In genomic region chr4:75308049-75308448, GRCh38 we compare ENCODE assay signal across 10 cellular contexts.
"Had no signal": no experiment of that assay in that cellular context is flagged by ENCODE, and none has a peak within 500 bp of the region (broad histone marks: within the 10 kb centered on the region; RNA-seq: fewer than 3 reads in every experiment).

No MANE protein-coding gene starts in this region.

- H3K9me3 ChIP-seq: HAP-1 had no signal

- H3K9ac ChIP-seq: GM23248 had no signal

- FAIRE-seq: HTR-8/SVneo, K562 had no signal

- H2AFZ ChIP-seq: GM23248 had no signal

- ATAC-seq: HCT116, K562 had no signal

- H3K36me3 ChIP-seq: HAP-1 had no signal

- DNase-seq: GM23248, GOT3, H7, HFFc6, IMR-90, KG1 had no signal

- H3K27ac Mint-ChIP-seq: HFFc6 had no signal

- H3K4me3 ChIP-seq: GM23248, HAP-1, K562 had no signal

- H3K4me3 Mint-ChIP-seq: HFFc6 had no signal

- H3K27ac ChIP-seq: GM23248 had no signal
